ENCODE assay signal across 13 cellular contexts in the genomic region with DNA sequence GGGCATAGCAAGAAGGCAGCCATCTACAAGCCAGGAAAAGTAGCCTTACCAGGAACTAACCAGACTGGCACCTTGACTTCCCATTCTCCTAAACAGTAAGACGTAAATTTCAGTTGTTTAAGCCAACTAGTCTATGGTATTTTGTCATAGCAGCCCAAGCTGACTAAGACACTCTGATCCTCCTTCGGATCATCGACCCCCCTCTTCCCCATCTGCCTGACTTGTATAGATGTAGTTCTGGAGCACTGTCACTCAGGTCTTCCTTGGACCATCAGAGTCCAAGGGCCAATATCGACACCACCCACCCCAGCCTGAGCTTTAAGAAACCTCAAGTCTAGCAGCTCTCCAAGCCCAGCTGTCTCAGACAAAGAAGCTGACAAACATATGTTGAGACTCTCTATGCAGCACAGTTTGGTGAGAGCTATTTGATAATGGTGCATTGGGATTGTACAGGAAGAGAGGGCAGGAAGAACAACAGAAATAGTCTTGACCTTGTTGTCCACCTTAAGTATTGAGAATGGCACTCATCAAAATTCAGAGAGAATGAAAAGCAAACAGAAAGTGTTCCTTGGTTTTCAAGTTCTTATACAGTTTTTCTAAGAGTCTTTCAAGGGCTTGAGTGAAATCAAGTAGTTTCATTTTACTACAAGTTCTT.
A peak's percentile ranks its signal among the peaks of the same experiment; 100 is the strongest.
DNase-seq lines count a peak whose midpoint lies in the region; ATAC-seq and TF ChIP-seq lines count a peak whose summit lies in the region.
"Had no signal": no experiment of that assay in that cellular context is flagged by ENCODE, and none has a peak within 500 bp of the region (broad histone marks: within the 10 kb centered on the region; RNA-seq: fewer than 3 reads in every experiment).

No MANE protein-coding gene starts in this region.

- H3K27ac Mint-ChIP-seq in HFFc6 (peak overlapping the region; percentile 96), nephron (peak overlapping the region; percentile 88 to 97 (median 95)), GM23338 (no peak overlapping the region)
- peak overlapping the region; percentile 47 for H3K27ac Mint-ChIP-seq in activated T-helper 17 cell treated with anti-CD3 and anti-CD28 coated beads, Interleukin-2, amount 50 U/mL, for 72 hours

- H3K79me2 ChIP-seq in GM23338 (replicated peaks; ENCODE audit: insufficient read depth), result no peaks in the 10 kb centered on the region

- H3K4me1 Mint-ChIP-seq in HFFc6 (ENCODE audit: low read depth) (peaks cover 79% of the 10 kb centered on the region), nephron (peaks cover 55% of the 10 kb centered on the region), GM23338 (peaks cover 10% of the 10 kb centered on the region)
- H3K4me1 Mint-ChIP-seq in activated T-helper 17 cell treated with anti-CD3 and anti-CD28 coated beads, Interleukin-2, amount 50 U/mL, for 72 hours, result peaks cover 11% of the 10 kb centered on the region

- H3K9me3 Mint-ChIP-seq in HFFc6, result no peaks in the 10 kb centered on the region
- no peaks in the 10 kb centered on the region for H3K9me3 Mint-ChIP-seq in activated T-helper 17 cell treated with anti-CD3 and anti-CD28 coated beads, Interleukin-2, amount 50 U/mL, for 72 hours
- H3K9me3 Mint-ChIP-seq in nephron, result no peaks in the 10 kb centered on the region
- peaks cover 3% of the 10 kb centered on the region for H3K9me3 Mint-ChIP-seq in GM23338

- no peaks in the 10 kb centered on the region for H3K27me3 ChIP-seq in GM23338 (ENCODE audit: insufficient read depth)
- H3K27me3 ChIP-seq: BLaER1 treated with 17β-estradiol and CSF1 and Interleukin-3, amounts not matched to agents 10 nM and 100 nM; pancreas had no signal

- no peaks in the 10 kb centered on the region for H3F3A ChIP-seq in GM23338 (replicated peaks; ENCODE audit: low read depth)

- ATAC-seq in GM18867 (IDR thresholded peaks at IDR 0.05; ENCODE audit: unreplicated experiment) (peak; percentile 21), GM23338 (no peak)
- ATAC-seq in activated T-helper 17 cell treated with anti-CD3 and anti-CD28 coated beads, Interleukin-2, amount 50 U/mL, for 72 hours (replicated peaks), result no peak

- H3K4me2 ChIP-seq in GM23338, result no peak overlapping the region
- H3K4me2 ChIP-seq: BLaER1 treated with 17β-estradiol and CSF1 and Interleukin-3, amounts not matched to agents 10 nM and 100 nM had no signal

- TF ChIP-seq CTCF in HFFc6 (IDR thresholded peaks at IDR 0.05) (no peak), nephron (IDR thresholded peaks at IDR 0.05; ENCODE audit: unreplicated experiment in 3 of 3) (no peak), GM23338 (conservative IDR thresholded peaks at IDR 0.05; ENCODE audit: low read depth in 2 of 2) (no peak)

- peak overlapping the region; percentile 62 for H3K4me3 Mint-ChIP-seq in HFFc6
- H3K4me3 Mint-ChIP-seq in activated T-helper 17 cell treated with anti-CD3 and anti-CD28 coated beads, Interleukin-2, amount 50 U/mL, for 72 hours, result no peak overlapping the region
- no peak overlapping the region for H3K4me3 Mint-ChIP-seq in nephron
- H3K4me3 Mint-ChIP-seq in GM23338, result no peak overlapping the region

- H3K36me3 Mint-ChIP-seq in HFFc6 (ENCODE audit: low read depth) (no peaks in the 10 kb centered on the region), nephron (ENCODE audit: low read depth) (no peaks in the 10 kb centered on the region), GM23338 (ENCODE audit: low read depth) (peaks cover 5% of the 10 kb centered on the region; the same call in 2 of the 3 replicates)
- no peaks in the 10 kb centered on the region for H3K36me3 Mint-ChIP-seq in activated T-helper 17 cell treated with anti-CD3 and anti-CD28 coated beads, Interleukin-2, amount 50 U/mL, for 72 hours (ENCODE audit: low read depth)

- no peak overlapping the region for H3K27ac ChIP-seq in GM23338 (ENCODE audit: low read depth)
- H3K27ac ChIP-seq: BLaER1 treated with 17β-estradiol and CSF1 and Interleukin-3, amounts not matched to agents 10 nM and 100 nM had no signal

- no peak overlapping the region for H3K4me3 ChIP-seq in GM23338
- H3K4me3 ChIP-seq: BLaER1 treated with 17β-estradiol and CSF1 and Interleukin-3, amounts not matched to agents 10 nM and 100 nM; pancreas had no signal

- H3K4me1 ChIP-seq in GM23338 (ENCODE audit: insufficient read depth), result peaks cover 8% of the 10 kb centered on the region
- H3K4me1 ChIP-seq: BLaER1 treated with 17β-estradiol and CSF1 and Interleukin-3, amounts not matched to agents 10 nM and 100 nM had no signal

- no peaks in the 10 kb centered on the region for H4K20me1 ChIP-seq in GM23338 (replicated peaks; ENCODE audit: insufficient read depth)
- H4K20me1 ChIP-seq: BLaER1 treated with 17β-estradiol and CSF1 and Interleukin-3, amounts not matched to agents 10 nM and 100 nM had no signal

- H3K9me2 ChIP-seq in GM23338 (ENCODE audit: insufficient read depth), result no peaks in the 10 kb centered on the region

- H3K36me3 ChIP-seq in GM23338 (ENCODE audit: insufficient read depth), result no peaks in the 10 kb centered on the region
- H3K36me3 ChIP-seq: BLaER1 treated with 17β-estradiol and CSF1 and Interleukin-3, amounts not matched to agents 10 nM and 100 nM; pancreas had no signal

- DNase-seq in HFFc6 (no peak), NCI-H146 treated with DMSO at 0.1 percent for 48 hours (lab: John Stamatoyannopoulos, UW; ENCODE audit: unreplicated experiment) (no peak), GM23338 (ENCODE audit: low spot score) (no peak), NCI-H2029 treated with DMSO at 0.1 percent for 48 hours (lab: John Stamatoyannopoulos, UW) (no peak), DMS 273 (lab: John Stamatoyannopoulos, UW; ENCODE audit: unreplicated experiment) (no peak)
- DNase-seq: KG1; NCI-H2171 treated with DMSO at 0.1 percent for 48 hours; pancreas; stimulated activated CD4-positive, alpha-beta T cell treated with anti-CD3 and anti-CD28 coated beads, Interleukin-4, amount 100 ng/mL, for 24 hours had no signal

- no peak overlapping the region for H2AFZ ChIP-seq in GM23338

- H3K27me3 Mint-ChIP-seq in HFFc6 (ENCODE audit: insufficient read depth) (peaks cover 3% of the 10 kb centered on the region; the same call in 1 of the 2 replicates), nephron (ENCODE audit: low read depth) (no peaks in the 10 kb centered on the region), GM23338 (ENCODE audit: insufficient read depth, low read depth, poor library complexity) (peaks cover 7% of the 10 kb centered on the region)
- peaks cover 4% of the 10 kb centered on the region for H3K27me3 Mint-ChIP-seq in activated T-helper 17 cell treated with anti-CD3 and anti-CD28 coated beads, Interleukin-2, amount 50 U/mL, for 72 hours

TF ChIP-seq in GM23338, 12 proteins besides CTCF, POLR2A, EP300 and RAD21 (continues in another document):
- TF ChIP-seq ZNF114 (CRISPR knock-in tag; IDR thresholded peaks at IDR 0.05) (no peak), ZNF331 (CRISPR knock-in tag; IDR thresholded peaks at IDR 0.05; ENCODE audit: low read depth) (no peak)
